ENCODE assay signal across 23 cellular contexts in the genomic region with DNA sequence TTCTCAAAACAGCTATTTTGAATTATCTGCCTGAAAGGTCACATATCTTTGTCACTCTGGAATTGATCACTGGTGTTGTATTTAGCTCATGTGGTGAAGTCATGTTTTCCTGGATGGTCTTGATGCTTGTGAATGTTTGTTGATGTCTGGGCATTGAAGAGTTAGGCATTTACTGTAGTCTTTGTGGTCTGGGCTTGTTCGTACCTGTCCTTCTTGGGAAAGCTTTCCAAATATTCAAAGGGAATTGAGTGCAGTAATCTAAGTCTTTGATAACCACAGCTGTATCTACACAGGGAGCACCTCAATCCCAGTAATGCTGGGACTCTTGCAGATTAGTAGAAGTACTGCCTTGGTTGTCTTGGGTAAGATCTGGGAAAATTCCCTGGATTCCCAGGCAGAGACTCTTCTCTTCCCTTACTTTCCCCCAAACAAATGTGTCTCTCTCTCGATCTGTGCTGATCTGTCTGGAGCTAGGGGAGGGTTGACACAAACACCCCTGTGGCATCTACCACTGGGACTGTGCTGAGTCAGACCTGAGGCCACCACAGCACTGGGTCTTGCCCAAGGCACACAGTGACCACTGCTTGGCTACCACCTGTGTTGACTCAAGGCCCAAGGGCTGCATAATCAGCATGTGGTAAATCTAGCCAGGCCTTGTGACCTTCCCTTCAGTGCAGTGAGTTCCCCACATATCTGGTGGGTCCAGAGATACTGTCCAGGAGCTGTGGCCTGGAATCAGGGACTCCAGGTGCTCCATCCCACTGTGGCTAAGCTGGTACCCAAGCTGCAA. TPM values are rescaled to one million over a fixed set of nuclear protein-coding genes. Genes with fewer than 3 reads are reported as not detected.
"Had no signal": no experiment of that assay in that cellular context is flagged by ENCODE, and none has a peak within 500 bp of the region (broad histone marks: within the 10 kb centered on the region; RNA-seq: fewer than 3 reads in every experiment).

No MANE protein-coding gene starts in this region.

- H3K4me1 Mint-ChIP-seq: neural crest cell; stimulated activated naive CD8-positive, alpha-beta T cell treated with anti-CD3 and anti-CD28 coated beads, Interleukin-15, amount 100 ng/mL, for 72 hours had no signal

- H3K4me3 Mint-ChIP-seq: activated naive CD4-positive, alpha-beta T cell treated with anti-CD3 and anti-CD28 coated beads for 36 hours; activated T-cell treated with anti-CD3 and anti-CD28 coated beads, Interleukin-2, amount 50 U/mL, for 4 hours; dendritic cell treated with granulocyte-macrophage colony-stimulating factor and Interleukin-4, amounts not matched to agents 40 ng/mL and 50 ng/mL, for 4 days; neural crest cell; stimulated activated naive CD8-positive, alpha-beta T cell treated with anti-CD3 and anti-CD28 coated beads, Interleukin-15, amount 100 ng/mL, for 72 hours had no signal

- H3K4me3 ChIP-seq: ascending aorta, left lung, prostate gland, right atrium auricular region, suprapubic skin had no signal

- H3K27ac ChIP-seq: ascending aorta, prostate gland, right atrium auricular region, suprapubic skin had no signal

- H3K27ac Mint-ChIP-seq: activated naive CD4-positive, alpha-beta T cell treated with anti-CD3 and anti-CD28 coated beads for 36 hours; dendritic cell treated with granulocyte-macrophage colony-stimulating factor and Interleukin-4, amounts not matched to agents 40 ng/mL and 50 ng/mL, for 4 days; stimulated activated naive CD8-positive, alpha-beta T cell treated with anti-CD3 and anti-CD28 coated beads, Interleukin-15, amount 100 ng/mL, for 72 hours had no signal

- H3K9me3 Mint-ChIP-seq: activated naive CD4-positive, alpha-beta T cell treated with anti-CD3 and anti-CD28 coated beads for 36 hours; activated T-cell treated with anti-CD3 and anti-CD28 coated beads, Interleukin-2, amount 50 U/mL, for 4 hours; dendritic cell treated with granulocyte-macrophage colony-stimulating factor and Interleukin-4, amounts not matched to agents 40 ng/mL and 50 ng/mL, for 4 days; stimulated activated naive CD8-positive, alpha-beta T cell treated with anti-CD3 and anti-CD28 coated beads, Interleukin-15, amount 100 ng/mL, for 72 hours had no signal

- DNase-seq: activated CD4-positive, alpha-beta T cell treated with anti-CD3 and anti-CD28 coated beads, Interleukin-2, amount 50 U/mL, for 1 hour; activated CD8-positive, alpha-beta memory T cell treated with anti-CD3 and anti-CD28 coated beads, Interleukin-2, amount 50 U/mL, for 4 hours; activated naive CD4-positive, alpha-beta T cell treated with anti-CD3 and anti-CD28 coated beads for 36 hours; activated T-cell treated with anti-CD3 and anti-CD28 coated beads, Interleukin-2, amount 50 U/mL, for 4 hours; effector memory CD4-positive, alpha-beta T cell; foreskin fibroblast; islet precursor cell; left lung; stimulated activated CD4-positive, alpha-beta T cell treated with anti-CD3 and anti-CD28 coated beads, Interleukin-2, amount 100 ng/mL, for 48 hours; stimulated activated naive CD8-positive, alpha-beta T cell treated with anti-CD3 and anti-CD28 coated beads, Interleukin-15, amount 100 ng/mL, for 72 hours; T1000; trophoblast cell had no signal

- ATAC-seq: activated CD4-positive, CD25-positive, alpha-beta regulatory T cell treated with anti-CD3 and anti-CD28 coated beads, Interleukin-2, amount 50 U/mL, for 24 hours; activated T-cell treated with anti-CD3 and anti-CD28 coated beads, Interleukin-2, amount 50 U/mL, for 4 hours; left lung; stimulated activated naive CD8-positive, alpha-beta T cell treated with anti-CD3 and anti-CD28 coated beads, Interleukin-15, amount 100 ng/mL, for 72 hours had no signal

- H3K27me3 ChIP-seq: ascending aorta, right atrium auricular region had no signal

- H3K27me3 Mint-ChIP-seq: dendritic cell treated with granulocyte-macrophage colony-stimulating factor and Interleukin-4, amounts not matched to agents 40 ng/mL and 50 ng/mL, for 4 days had no signal

RNA-seq across cellular contexts. Expression of a gene that starts 5.5 kb away (rescaled TPM):
- total RNA-seq: ascending aorta; neural crest cell; osteoblast; T-helper 1 cell treated with Interleukin-12 subunit alpha and Interleukin-12 subunit beta and Interleukin-4 antibody, amounts not matched to agents 30 ng/mL and 1 ng/mL, for 36 hours had no signal

RNA-seq across cellular contexts. Expression of a gene that starts 20.2 kb away (rescaled TPM):
- total RNA-seq: activated naive CD4-positive, alpha-beta T cell treated with anti-CD3 and anti-CD28 coated beads for 36 hours; activated T-cell treated with anti-CD3 and anti-CD28 coated beads, Interleukin-2, amount 50 U/mL, for 4 hours; ascending aorta; cerebellum; left lung; neural crest cell; osteoblast; right atrium auricular region; skeletal muscle tissue; T-helper 1 cell treated with Interleukin-12 subunit alpha and Interleukin-12 subunit beta and Interleukin-4 antibody, amounts not matched to agents 30 ng/mL and 1 ng/mL, for 36 hours had no signal

RNA-seq across cellular contexts. Expression of a gene that starts 37.7 kb away (rescaled TPM):
- total RNA-seq: activated naive CD4-positive, alpha-beta T cell treated with anti-CD3 and anti-CD28 coated beads for 36 hours; activated T-cell treated with anti-CD3 and anti-CD28 coated beads, Interleukin-2, amount 50 U/mL, for 4 hours; neural crest cell; osteoblast; T-helper 1 cell treated with Interleukin-12 subunit alpha and Interleukin-12 subunit beta and Interleukin-4 antibody, amounts not matched to agents 30 ng/mL and 1 ng/mL, for 36 hours had no signal
